In the genomic region with DNA sequence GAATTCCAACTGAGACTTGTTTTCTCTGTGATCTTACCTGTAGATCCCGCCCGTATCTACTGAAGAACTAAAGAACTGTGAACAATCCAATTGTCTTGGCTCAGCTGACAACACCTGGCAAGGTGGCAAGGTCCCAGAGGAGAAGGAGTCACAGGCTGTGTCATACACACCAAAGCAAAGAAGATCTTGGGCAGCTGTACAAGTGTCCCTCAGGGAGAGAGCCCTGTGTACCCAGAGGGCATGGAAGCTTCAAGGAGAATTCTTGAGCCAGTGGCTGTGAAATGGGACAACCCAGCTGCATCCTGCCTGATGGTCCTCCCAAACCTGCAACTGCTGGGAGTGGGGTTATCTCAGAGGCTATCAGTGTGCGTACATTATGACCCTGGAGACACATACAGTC, we compare ENCODE assay signal across 20 cellular contexts. TPM values are rescaled to one million over a fixed set of nuclear protein-coding genes. Genes with fewer than 3 reads are reported as not detected.
A peak's percentile ranks its signal among the peaks of the same experiment; 100 is the strongest.
DNase-seq lines count a peak whose midpoint lies in the region; TF ChIP-seq lines count a peak whose summit lies in the region.
"Had no signal": no experiment of that assay in that cellular context is flagged by ENCODE, and none has a peak within 500 bp of the region (broad histone marks: within the 10 kb centered on the region; RNA-seq: fewer than 3 reads in every experiment).

No MANE protein-coding gene starts in this region.

- H3K36me3 Mint-ChIP-seq in MCF 10A (ENCODE audit: insufficient read depth, unreplicated experiment), result no peaks in the 10 kb centered on the region
- H3K36me3 Mint-ChIP-seq: CD8-positive, alpha-beta T cell had no signal

- no peak for DNase-seq in MCF 10A (ENCODE audit: unreplicated experiment)
- no peak for DNase-seq in breast epithelium (ENCODE audit: low spot score in 2 of 2)
- no peak for DNase-seq in mammary epithelial cell
- DNase-seq in trophoblast cell, result peak; percentile 86 to 95
- DNase-seq in thyroid gland, result peak; percentile 20 to 30
- DNase-seq in adrenal gland, result no peak
- DNase-seq in stimulated activated CD4-positive, alpha-beta T cell treated with anti-CD3 and anti-CD28 coated beads, Interleukin-4, amount 100 ng/mL, for 1 hour, result no peak
- DNase-seq in lower leg skin (ENCODE audit: low spot score in 2 of 2), result no peak
- DNase-seq: 8988T; Calu3; CD8-positive, alpha-beta T cell; DMS79 treated with DMSO at 0.1 percent for 48 hours; GF-D8 had no signal

- BruUV-seq in MCF 10A (replicated peaks; lab: Mats Ljungman, UMichigan) (no TSS peak), mammary epithelial cell (replicated peaks; lab: Mats Ljungman, UMichigan) (no TSS peak)

- H3K36me3 ChIP-seq in breast epithelium (no peaks in the 10 kb centered on the region), mammary epithelial cell (ENCODE audit: insufficient read depth, low read length) (no peaks in the 10 kb centered on the region), trophoblast cell (ENCODE audit: control insufficient read depth in 1 of 2, insufficient read depth in 2 of 2, low read length in 2 of 2) (no peaks in the 10 kb centered on the region), thyroid gland (no peaks in the 10 kb centered on the region), adrenal gland (replicated peaks in 1 of 2) (no peaks in the 10 kb centered on the region)

- no peak for TF ChIP-seq CTCF in MCF 10A (IDR thresholded peaks at IDR 0.05; ENCODE audit: unreplicated experiment)
- no peak for TF ChIP-seq CTCF in breast epithelium (IDR thresholded peaks at IDR 0.05)
- TF ChIP-seq CTCF in mammary epithelial cell (conservative IDR thresholded peaks at IDR 0.05 in 1 of 2, IDR thresholded peaks at IDR 0.05 in 1 of 2; ENCODE audit: extremely low read depth in 1 of 2, insufficient read depth in 1 of 2, low read depth in 1 of 2, low read length in 2 of 2), result no peak
- no peak for TF ChIP-seq CTCF in thyroid gland (IDR thresholded peaks at IDR 0.05)
- TF ChIP-seq CTCF in adrenal gland (IDR thresholded peaks at IDR 0.05), result no peak
- no peak for TF ChIP-seq CTCF in lower leg skin (IDR thresholded peaks at IDR 0.05)

- H2AFZ ChIP-seq in mammary epithelial cell (ENCODE audit: low read depth, low read length), result peak overlapping the region; percentile 51
- no peak overlapping the region for H2AFZ ChIP-seq in trophoblast cell (ENCODE audit: insufficient read depth, low read length, poor library complexity)
- H2AFZ ChIP-seq: GM23338 had no signal

- CTCF ChIA-PET in MCF 10A (lab: Yijun Ruan, JAX), result interaction anchor here (0.5 to 3.0 kb wide), 6 partner anchors 10 to 237 kb away, joined by 3 to 8 read pairs (median 4); no protein-coding TSS in a partner anchor
- CTCF ChIA-PET in mammary epithelial cell (lab: Charles Lee; ENCODE audit: low non-redundant PET), result interaction anchor here (0.6 kb wide), 1 partner anchor 1256 kb away, joined by 12 read pairs; no protein-coding TSS in a partner anchor

- no peak overlapping the region for H3K18ac ChIP-seq in trophoblast cell (ENCODE audit: low read length)

- H2BK120ac ChIP-seq in trophoblast cell (ENCODE audit: insufficient read depth, low read length, poor library complexity), result no peak overlapping the region

- H2BK12ac ChIP-seq in trophoblast cell (ENCODE audit: low read length), result no peak overlapping the region

- 26% methylated on average over 3 of the region's 3 CpGs for WGBS in mammary epithelial cell (ENCODE audit: low coverage, missing lambda C conversion rate)
- no CpG with 5 or more reads among the region's 3 CpGs for WGBS in trophoblast cell (ENCODE audit: extremely low coverage, insufficient coverage, insufficient read length)
- WGBS in thyroid gland, 2 donors, result 64 to 72% methylated on average over 3 of the region's 3 CpGs
- WGBS in adrenal gland, 4 donors, result 84 to 94% (median 90%) methylated on average over 3 of the region's 3 CpGs
- WGBS in lower leg skin, 2 donors, result 65 to 71% methylated on average over 3 of the region's 3 CpGs

- no peak overlapping the region for H2AK5ac ChIP-seq in trophoblast cell (ENCODE audit: low read length)

- no peaks in the 10 kb centered on the region for H3K79me1 ChIP-seq in trophoblast cell (ENCODE audit: low read length)

- peak overlapping the region; percentile 47 for H3K4me2 ChIP-seq in mammary epithelial cell (ENCODE audit: insufficient read depth, low read depth, low read length)
- no peak overlapping the region for H3K4me2 ChIP-seq in trophoblast cell (ENCODE audit: low read length)
- H3K4me2 ChIP-seq: BLaER1, GM23338 had no signal

- in situ Hi-C loops in mammary epithelial cell (cut with MboI; ENCODE audit: low sequenced_read_pairs in 2 of 2), result no loop called here

- H3K27me3 Mint-ChIP-seq in MCF 10A (ENCODE audit: insufficient read depth, unreplicated experiment), result no peaks in the 10 kb centered on the region

- peak overlapping the region; percentile 81 for H3K27ac Mint-ChIP-seq in MCF 10A (ENCODE audit: low read depth, unreplicated experiment)
- H3K27ac Mint-ChIP-seq: CD14-positive monocyte; CD8-positive, alpha-beta T cell; GM23338 had no signal

- POLR2A ChIA-PET in MCF 10A (lab: Yijun Ruan, JAX), result interaction anchor here (0.6 to 2.1 kb wide), 9 partner anchors 9 to 797 kb away, joined by 3 to 11 read pairs (median 3); a partner anchor contains a TSS

- H2BK5ac ChIP-seq in trophoblast cell (ENCODE audit: low read depth, low read length, poor library complexity), result no peak overlapping the region

- H3K27ac ChIP-seq in breast epithelium, result no peak overlapping the region
- H3K27ac ChIP-seq in mammary epithelial cell (ENCODE audit: insufficient read depth, low read depth, low read length), result no peak overlapping the region
- no peak overlapping the region for H3K27ac ChIP-seq in trophoblast cell (ENCODE audit: low read depth, low read length)
- no peak overlapping the region for H3K27ac ChIP-seq in thyroid gland
- H3K27ac ChIP-seq in adrenal gland, result no peak overlapping the region
- H3K27ac ChIP-seq: BLaER1, HL-60 had no signal

- H3K4ac ChIP-seq in trophoblast cell (ENCODE audit: low read depth, low read length), result no peak overlapping the region

- H3K9me3 Mint-ChIP-seq in MCF 10A (ENCODE audit: unreplicated experiment), result no peaks in the 10 kb centered on the region

- H4K8ac ChIP-seq in trophoblast cell (ENCODE audit: low read depth, low read length), result no peak overlapping the region

- TF ChIP-seq POLR2A in breast epithelium (IDR thresholded peaks at IDR 0.05) (no peak), thyroid gland (IDR thresholded peaks at IDR 0.05) (no peak), adrenal gland (IDR thresholded peaks at IDR 0.05) (no peak), lower leg skin (IDR thresholded peaks at IDR 0.05) (no peak)

- H3K4me1 ChIP-seq in breast epithelium (no peaks in the 10 kb centered on the region), mammary epithelial cell (ENCODE audit: insufficient read depth, low read length) (peaks cover 17% of the 10 kb centered on the region), trophoblast cell (ENCODE audit: control insufficient read depth in 1 of 2, insufficient read depth in 2 of 2, low read length in 2 of 2) (peaks cover 6 to 9% of the 10 kb centered on the region in 2 experiments), thyroid gland (peaks cover 9 to 19% of the 10 kb centered on the region in 2 donors), adrenal gland (replicated peaks in 1 of 2) (no peaks in the 10 kb centered on the region)
- H3K4me1 ChIP-seq: BLaER1 had no signal

- dilution Hi-C loops in mammary epithelial cell (cut with HindIII; ENCODE audit: low sequenced_read_pairs), result no loop called here

- H4K20me1 ChIP-seq in mammary epithelial cell (ENCODE audit: insufficient read depth, low read length), result no peaks in the 10 kb centered on the region
- H4K20me1 ChIP-seq: BLaER1 had no signal

- intact Hi-C loops in MCF 10A (cut with micrococcal nuclease) (no loop called here), breast epithelium (cut with DNase I; ENCODE audit: low total_unique reads) (no loop called here), mammary epithelial cell (cut with micrococcal nuclease) (loop anchor here (5.0 kb wide), 2 partner anchors 46 to 54 kb away; a partner anchor contains a TSS), thyroid gland (cut with DNase I) (no loop called here), adrenal gland (cut with DNase I) (no loop called here), lower leg skin (cut with DNase I; ENCODE audit: low total_unique reads) (no loop called here)

- H4K91ac ChIP-seq in trophoblast cell (ENCODE audit: low read depth, low read length), result no peak overlapping the region

- peaks cover 31% of the 10 kb centered on the region for H3K4me1 Mint-ChIP-seq in MCF 10A (ENCODE audit: insufficient read depth, unreplicated experiment)
- H3K4me1 Mint-ChIP-seq: CD14-positive monocyte had no signal

- H3K9me3 ChIP-seq in breast epithelium (peaks cover 16 to 28% of the 10 kb centered on the region in 2 donors), mammary epithelial cell (replicated peaks; ENCODE audit: insufficient read depth, low read length) (peaks cover 3% of the 10 kb centered on the region), trophoblast cell (ENCODE audit: insufficient read depth, low read depth, low read length) (peaks cover 12% of the 10 kb centered on the region), thyroid gland (no peaks in the 10 kb centered on the region), adrenal gland (replicated peaks in 1 of 3) (no peaks in the 10 kb centered on the region)

- H3K79me2 ChIP-seq in mammary epithelial cell (ENCODE audit: insufficient read depth, low read length), result no peaks in the 10 kb centered on the region
- H3K79me2 ChIP-seq in trophoblast cell (ENCODE audit: control insufficient read depth, insufficient read depth, low read length, poor library complexity), result no peaks in the 10 kb centered on the region

- H3K23ac ChIP-seq in trophoblast cell (ENCODE audit: low read length), result no peak overlapping the region

- no peak overlapping the region for H3K4me3 Mint-ChIP-seq in MCF 10A (ENCODE audit: unreplicated experiment)
- H3K4me3 Mint-ChIP-seq: CD8-positive, alpha-beta T cell; GM23338 had no signal

- H4K12ac ChIP-seq in trophoblast cell (ENCODE audit: low read depth, low read length), result no peak overlapping the region

- no peak overlapping the region for H3K4me3 ChIP-seq in breast epithelium
- H3K4me3 ChIP-seq in mammary epithelial cell (replicated peaks in 1 of 3; ENCODE audit: insufficient read depth in 1 of 3, low read depth in 2 of 3, low read length in 3 of 3), result no peak overlapping the region
- no peak overlapping the region for H3K4me3 ChIP-seq in trophoblast cell (ENCODE audit: low read depth, low read length)
- H3K4me3 ChIP-seq in thyroid gland (replicated peaks in 1 of 3), result no peak overlapping the region
- no peak overlapping the region for H3K4me3 ChIP-seq in adrenal gland
- no peak overlapping the region for H3K4me3 ChIP-seq in lower leg skin (ENCODE audit: low read depth, poor library complexity, severe bottlenecking)
- H3K4me3 ChIP-seq: BLaER1, GM23338 had no signal

- no peaks in the 10 kb centered on the region for H3K27me3 ChIP-seq in breast epithelium
- no peaks in the 10 kb centered on the region for H3K27me3 ChIP-seq in mammary epithelial cell (ENCODE audit: insufficient read depth, low read length)
- no peaks in the 10 kb centered on the region for H3K27me3 ChIP-seq in trophoblast cell (ENCODE audit: insufficient read depth, low read length)
- H3K27me3 ChIP-seq in thyroid gland, result no peaks in the 10 kb centered on the region
- H3K27me3 ChIP-seq in adrenal gland, result no peaks in the 10 kb centered on the region
- H3K27me3 ChIP-seq: BLaER1 had no signal

- H3K14ac ChIP-seq in trophoblast cell (ENCODE audit: low read length), result no peak overlapping the region

- no peak overlapping the region for H3K9ac ChIP-seq in mammary epithelial cell (ENCODE audit: insufficient read depth, low read length)
- no peak overlapping the region for H3K9ac ChIP-seq in trophoblast cell (ENCODE audit: low read length)
- H3K9ac ChIP-seq: BLaER1 had no signal

RNA-seq across cellular contexts. Expression of a gene that starts 46.7 kb away (rescaled TPM):
- total RNA-seq in MCF 10A (2022), result not detected in 2 replicates
- not detected for total RNA-seq in breast epithelium
- not detected for total RNA-seq in mammary epithelial cell
- not detected for polyA plus RNA-seq in mammary epithelial cell
- not detected for polyA minus RNA-seq in mammary epithelial cell
- not detected in 2 replicates for polyA plus RNA-seq in trophoblast cell (2013)
- total RNA-seq in thyroid gland, result under 1 TPM; 0.29 to 0.89 (median 0.72) TPM
- not detected for total RNA-seq in adrenal gland
- not detected for polyA plus RNA-seq in adrenal gland
- total RNA-seq in lower leg skin, result not detected
- total RNA-seq: A673; Calu3; CD8-positive, alpha-beta T cell; GM23338; HT1080 had no signal
- polyA plus RNA-seq: AG04450, CD14-positive monocyte, GM23338 had no signal

RNA-seq across cellular contexts. Expression of a gene that starts 52.9 kb away (rescaled TPM):
- total RNA-seq in MCF 10A (2022) (19.8 and 20.4 TPM in 2 replicates), breast epithelium (100 to 1,000 TPM in 1 of 3 donors, 10 to 100 TPM in 2; 13.4 to 462 (median 26.3) TPM), mammary epithelial cell (10 to 100 TPM in 1 of 2 donors, 1 to 10 TPM in 1; 9.5 to 17.5 TPM), thyroid gland (10 to 100 TPM; 29.2 to 58.0 (median 40.8) TPM), adrenal gland (100 to 1,000 TPM in 5 of 8 donors, 10 to 100 TPM in 3; 65.3 to 297 (median 112) TPM), lower leg skin (1 to 10 TPM; 3.1 to 7.0 (median 4.7) TPM)
- polyA plus RNA-seq in mammary epithelial cell (6.8 TPM), adrenal gland (10 to 100 TPM; 15.9 to 97.6 (median 34.2) TPM)
- 9.6 TPM for polyA minus RNA-seq in mammary epithelial cell
- polyA plus RNA-seq in trophoblast cell (2013), result 3.9 and 4.1 TPM in 2 replicates

Comparison
In these comparisons a context has a peak if more than half of its experiments do, and no peak if none do; other contexts are left out.
1. DNase-seq: peak in trophoblast cell (2 of 2) and thyroid gland (2 of 2); none in MCF 10A (single experiment), breast epithelium (0 of 2), mammary epithelial cell (single experiment), adrenal gland (0 of 7), stimulated activated CD4-positive, alpha-beta T cell treated with anti-CD3 and anti-CD28 coated beads, Interleukin-4, amount 100 ng/mL, for 1 hour (single experiment) and lower leg skin (0 of 2).